In genomic region chr14:103847439-103847953, GRCh38 we compare ENCODE assay signal across 8 cellular contexts. TPM values are rescaled to one million over a fixed set of nuclear protein-coding genes. Genes with fewer than 3 reads are reported as not detected.
A peak's percentile ranks its signal among the peaks of the same experiment; 100 is the strongest.
DNase-seq lines count a peak whose midpoint lies in the region; ATAC-seq and TF ChIP-seq lines count a peak whose summit lies in the region.

A gene with protein sequence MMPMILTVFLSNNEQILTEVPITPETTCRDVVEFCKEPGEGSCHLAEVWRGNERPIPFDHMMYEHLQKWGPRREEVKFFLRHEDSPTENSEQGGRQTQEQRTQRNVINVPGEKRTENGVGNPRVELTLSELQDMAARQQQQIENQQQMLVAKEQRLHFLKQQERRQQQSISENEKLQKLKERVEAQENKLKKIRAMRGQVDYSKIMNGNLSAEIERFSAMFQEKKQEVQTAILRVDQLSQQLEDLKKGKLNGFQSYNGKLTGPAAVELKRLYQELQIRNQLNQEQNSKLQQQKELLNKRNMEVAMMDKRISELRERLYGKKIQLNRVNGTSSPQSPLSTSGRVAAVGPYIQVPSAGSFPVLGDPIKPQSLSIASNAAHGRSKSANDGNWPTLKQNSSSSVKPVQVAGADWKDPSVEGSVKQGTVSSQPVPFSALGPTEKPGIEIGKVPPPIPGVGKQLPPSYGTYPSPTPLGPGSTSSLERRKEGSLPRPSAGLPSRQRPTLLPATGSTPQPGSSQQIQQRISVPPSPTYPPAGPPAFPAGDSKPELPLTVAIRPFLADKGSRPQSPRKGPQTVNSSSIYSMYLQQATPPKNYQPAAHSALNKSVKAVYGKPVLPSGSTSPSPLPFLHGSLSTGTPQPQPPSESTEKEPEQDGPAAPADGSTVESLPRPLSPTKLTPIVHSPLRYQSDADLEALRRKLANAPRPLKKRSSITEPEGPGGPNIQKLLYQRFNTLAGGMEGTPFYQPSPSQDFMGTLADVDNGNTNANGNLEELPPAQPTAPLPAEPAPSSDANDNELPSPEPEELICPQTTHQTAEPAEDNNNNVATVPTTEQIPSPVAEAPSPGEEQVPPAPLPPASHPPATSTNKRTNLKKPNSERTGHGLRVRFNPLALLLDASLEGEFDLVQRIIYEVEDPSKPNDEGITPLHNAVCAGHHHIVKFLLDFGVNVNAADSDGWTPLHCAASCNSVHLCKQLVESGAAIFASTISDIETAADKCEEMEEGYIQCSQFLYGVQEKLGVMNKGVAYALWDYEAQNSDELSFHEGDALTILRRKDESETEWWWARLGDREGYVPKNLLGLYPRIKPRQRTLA (minus strand): TSS chr14:103847575. CDS start chr14:103847307, 268 bp downstream.

- H3K27ac Mint-ChIP-seq in progenitor cell of endocrine pancreas: peak within 1 kb of the TSS; percentile 92

- peak within 1 kb of the TSS; percentile 90 for H3K4me3 Mint-ChIP-seq in progenitor cell of endocrine pancreas (ENCODE audit: low read depth)

- intact Hi-C loops in T-helper 1 cell treated with Interleukin-12 subunit alpha and Interleukin-12 subunit beta and Interleukin-4 antibody, amounts not matched to agents 30 ng/mL and 1 ng/mL, for 36 hours (cut with micrococcal nuclease): loop anchor here (1.0 to 10.0 kb wide), 5 partner anchors 25 to 453 kb away; partner anchors contain the start of genes XRCC3 and ZFYVE21
- intact Hi-C loops in left cardiac atrium (cut with DNase I): loop anchor here in 1 of 2 donors (5.0 kb wide), 1 partner anchor 40 kb away; no protein-coding TSS in a partner anchor
- intact Hi-C loops in upper lobe of right lung (cut with DNase I): no loop called here

- DNase-seq in GM12864 (ENCODE audit: low read depth): peak; percentile 49
- peak; percentile 86 for DNase-seq in NCI-H1092 treated with DMSO at 0.1 percent for 48 hours (lab: John Stamatoyannopoulos, UW)
- peak; percentile 70 for DNase-seq in amniotic epithelial cell (ENCODE audit: low read depth)
- DNase-seq in left cardiac atrium: peak; percentile 96
- DNase-seq in progenitor cell of endocrine pancreas (ENCODE audit: low spot score, unreplicated experiment): peak; percentile 94
- peak; percentile 98 for DNase-seq in upper lobe of right lung

- peaks cover 17% of the 10 kb centered on the region for H3K4me1 ChIP-seq in upper lobe of right lung

- peaks cover 5% of the 10 kb centered on the region for H3K36me3 Mint-ChIP-seq in progenitor cell of endocrine pancreas (ENCODE audit: insufficient read depth)

- H3K4me3 ChIP-seq in GM12864 (ENCODE audit: low read depth, low read length) (peak within 1 kb of the TSS; percentile 69), upper lobe of right lung (peak within 1 kb of the TSS; percentile 75)

- no peaks in the 10 kb centered on the region for H3K9me3 ChIP-seq in upper lobe of right lung

- H3K27ac ChIP-seq in upper lobe of right lung: peak within 1 kb of the TSS; percentile 78

- peak; percentile 89 for ATAC-seq in HG02588 (IDR thresholded peaks at IDR 0.05; ENCODE audit: unreplicated experiment)
- ATAC-seq in left cardiac atrium: peak; percentile 97 to 98
- peak; percentile 98 for ATAC-seq in upper lobe of right lung

- H3K4me1 Mint-ChIP-seq in progenitor cell of endocrine pancreas (ENCODE audit: low read depth): peaks cover 7% of the 10 kb centered on the region

- no peaks in the 10 kb centered on the region for H3K36me3 ChIP-seq in upper lobe of right lung

- TF ChIP-seq CTCF in GM12864 (IDR thresholded peaks at IDR 0.05; ENCODE audit: low read depth, low read length, missing control alignments) (no peak), progenitor cell of endocrine pancreas (IDR thresholded peaks at IDR 0.05; ENCODE audit: unreplicated experiment) (no peak), upper lobe of right lung (IDR thresholded peaks at IDR 0.05) (no peak)

- H3K27me3 Mint-ChIP-seq in progenitor cell of endocrine pancreas: peaks cover 18% of the 10 kb centered on the region

- H3K9me3 Mint-ChIP-seq in progenitor cell of endocrine pancreas (ENCODE audit: low read depth): no peaks in the 10 kb centered on the region

- no peaks in the 10 kb centered on the region for H3K27me3 ChIP-seq in upper lobe of right lung

RNA-seq across cellular contexts. Expression of the gene that starts here (rescaled TPM):
- total RNA-seq in T-helper 1 cell treated with Interleukin-12 subunit alpha and Interleukin-12 subunit beta and Interleukin-4 antibody, amounts not matched to agents 30 ng/mL and 1 ng/mL, for 36 hours: 10.6 and 13.1 TPM in 2 replicates
- total RNA-seq in left cardiac atrium: 10 to 100 TPM; 63.0 to 89.3 TPM
- total RNA-seq in progenitor cell of endocrine pancreas: 34.2 and 40.3 TPM in 2 replicates
- 78.5 TPM for total RNA-seq in upper lobe of right lung

Comparison
In these comparisons a context has a peak if more than half of its experiments do, and no peak if none do; other contexts are left out.
1. Peak in every context shown above with its lines: DNase-seq, ATAC-seq, H3K4me3 ChIP-seq and H3K27ac ChIP-seq.